ENCODE assay signal across 11 cellular contexts in genomic region chr15:74135041-74135565, GRCh38. TPM values are rescaled to one million over a fixed set of nuclear protein-coding genes. Genes with fewer than 3 reads are reported as not detected.
DNase-seq lines count a peak whose midpoint lies in the region; ATAC-seq and TF ChIP-seq lines count a peak whose summit lies in the region.
"Had no signal": no experiment of that assay in that cellular context is flagged by ENCODE, and none has a peak within 500 bp of the region (broad histone marks: within the 10 kb centered on the region; RNA-seq: fewer than 3 reads in every experiment).

No MANE protein-coding gene starts in this region.

- peak overlapping the region; percentile 42 for H3K4me3 Mint-ChIP-seq in Caco-2 (ENCODE audit: unreplicated experiment)
- H3K4me3 Mint-ChIP-seq in activated naive CD8-positive, alpha-beta T cell: peak overlapping the region; percentile 76
- H3K4me3 Mint-ChIP-seq in naive thymus-derived CD4-positive, alpha-beta T cell: peak overlapping the region; percentile 46 to 80 (median 67)

- H3K9me3 Mint-ChIP-seq in Caco-2 (ENCODE audit: unreplicated experiment): no peaks in the 10 kb centered on the region
- H3K9me3 Mint-ChIP-seq in activated naive CD8-positive, alpha-beta T cell (ENCODE audit: low read depth): no peaks in the 10 kb centered on the region
- H3K9me3 Mint-ChIP-seq in naive thymus-derived CD4-positive, alpha-beta T cell: peaks cover 0 to 2% (median 0%) of the 10 kb centered on the region in 11 donors

- H3K27me3 Mint-ChIP-seq in Caco-2 (ENCODE audit: insufficient read depth, unreplicated experiment): peaks cover 33% of the 10 kb centered on the region
- H3K27me3 Mint-ChIP-seq in activated naive CD8-positive, alpha-beta T cell: peaks cover 34% of the 10 kb centered on the region
- H3K27me3 Mint-ChIP-seq in naive thymus-derived CD4-positive, alpha-beta T cell: peaks cover 66 to 88% (median 77%) of the 10 kb centered on the region in 5 donors

- H3K9ac ChIP-seq in BLaER1 treated with 17β-estradiol and CSF1 and Interleukin-3, amounts not matched to agents 10 nM and 100 nM: peak overlapping the region in 2 of 11 experiments; percentile 74 to 79; a peak in 3 of 22 replicates

- no peak overlapping the region for H3K27ac Mint-ChIP-seq in Caco-2 (ENCODE audit: unreplicated experiment)
- no peak overlapping the region for H3K27ac Mint-ChIP-seq in activated naive CD8-positive, alpha-beta T cell
- H3K27ac Mint-ChIP-seq in naive thymus-derived CD4-positive, alpha-beta T cell: peak overlapping the region in 2 of 9 donors; percentile 2 to 81

- intact Hi-C loops in Caco-2 (cut with micrococcal nuclease; ENCODE audit: unreplicated experiment): no loop called here
- intact Hi-C loops in naive thymus-derived CD4-positive, alpha-beta T cell (cut with micrococcal nuclease): no loop called here
- intact Hi-C loops in spleen (cut with DNase I; ENCODE audit: low total_unique reads): no loop called here
- intact Hi-C loops in tibial artery (cut with DNase I; ENCODE audit: low total_unique reads): no loop called here

- peak overlapping the region; percentile 52 to 75 (median 63); a peak in 16 of 20 replicates for H3K4me3 ChIP-seq in BLaER1 treated with 17β-estradiol and CSF1 and Interleukin-3, amounts not matched to agents 10 nM and 100 nM
- no peak overlapping the region for H3K4me3 ChIP-seq in Caco-2 (ENCODE audit: low read depth, low read length)
- H3K4me3 ChIP-seq in naive thymus-derived CD4-positive, alpha-beta T cell (ENCODE audit: low read length): no peak overlapping the region
- H3K4me3 ChIP-seq in spleen: peak overlapping the region in 1 of 8 donors; percentile 67
- H3K4me3 ChIP-seq in tibial artery: no peak overlapping the region

- H3K9me3 ChIP-seq in BLaER1 treated with 17β-estradiol and CSF1 and Interleukin-3, amounts not matched to agents 10 nM and 100 nM (replicated peaks in 1 of 11): peaks cover 21 to 34% (median 26%) of the 10 kb centered on the region in 11 experiments; a peak in 21 of 22 replicates
- H3K9me3 ChIP-seq in Caco-2 (no peaks in the 10 kb centered on the region), spleen (peaks cover 0 to 16% (median 0%) of the 10 kb centered on the region in 8 donors), tibial artery (peaks cover 0 to 17% (median 5%) of the 10 kb centered on the region in 3 donors)
- H3K9me3 ChIP-seq in naive thymus-derived CD4-positive, alpha-beta T cell (ENCODE audit: control insufficient read depth in 2 of 3, low read length in 3 of 3): no peaks in the 10 kb centered on the region

- no peak for DNase-seq in Caco-2
- DNase-seq in naive thymus-derived CD4-positive, alpha-beta T cell: no peak
- DNase-seq in spleen: no peak
- no peak for DNase-seq in tibial artery
- DNase-seq: NCI-H1048 had no signal

- no peak for ATAC-seq in naive thymus-derived CD4-positive, alpha-beta T cell
- no peak for ATAC-seq in GM19467 (IDR thresholded peaks at IDR 0.05; ENCODE audit: unreplicated experiment)

- no peaks in the 10 kb centered on the region for H3K36me3 ChIP-seq in BLaER1 treated with 17β-estradiol and CSF1 and Interleukin-3, amounts not matched to agents 10 nM and 100 nM
- H3K36me3 ChIP-seq in Caco-2 (ENCODE audit: control insufficient read depth, insufficient read depth, low read length) (no peaks in the 10 kb centered on the region), spleen (no peaks in the 10 kb centered on the region), tibial artery (no peaks in the 10 kb centered on the region)
- H3K36me3 ChIP-seq in naive thymus-derived CD4-positive, alpha-beta T cell (ENCODE audit: control insufficient read depth in 2 of 3, insufficient read depth in 3 of 3, low read length in 3 of 3): no peaks in the 10 kb centered on the region
- H3K36me3 ChIP-seq: ascending aorta had no signal

- TF ChIP-seq POLR2A in spleen (IDR thresholded peaks at IDR 0.05): no peak

- WGBS in spleen, 5 donors: 18 to 40% (median 24%) methylated on average over 27 of the region's 27 CpGs

- H3K4me2 ChIP-seq in BLaER1 treated with 17β-estradiol and CSF1 and Interleukin-3, amounts not matched to agents 10 nM and 100 nM: peak overlapping the region; percentile 80 to 99 (median 95)

- H3K27me3 ChIP-seq in BLaER1 treated with 17β-estradiol and CSF1 and Interleukin-3, amounts not matched to agents 10 nM and 100 nM: peaks cover 60 to 76% (median 61%) of the 10 kb centered on the region in 11 experiments
- H3K27me3 ChIP-seq in Caco-2 (replicated peaks; ENCODE audit: control insufficient read depth, insufficient read depth, low read length): peaks cover 4% of the 10 kb centered on the region
- peaks cover 0 to 27% of the 10 kb centered on the region in 2 donors for H3K27me3 ChIP-seq in naive thymus-derived CD4-positive, alpha-beta T cell (ENCODE audit: control insufficient read depth in 2 of 2, insufficient read depth in 2 of 2, low read length in 2 of 2)
- peaks cover 6 to 90% (median 77%) of the 10 kb centered on the region in 7 donors for H3K27me3 ChIP-seq in spleen (replicated peaks in 1 of 7)
- H3K27me3 ChIP-seq in tibial artery: peaks cover 0 to 85% of the 10 kb centered on the region in 2 donors

- TF ChIP-seq CTCF in Caco-2 (IDR thresholded peaks at IDR 0.05; ENCODE audit: insufficient read depth in 1 of 2, low read depth in 1 of 2, low read length in 1 of 2, severe bottlenecking in 1 of 2, unreplicated experiment in 1 of 2) (no peak), spleen (IDR thresholded peaks at IDR 0.05 in 8 of 11, conservative IDR thresholded peaks at IDR 0.05 in 3 of 11) (no peak), tibial artery (IDR thresholded peaks at IDR 0.05) (no peak)

- no peaks in the 10 kb centered on the region for H3K4me1 Mint-ChIP-seq in Caco-2 (ENCODE audit: low read depth, unreplicated experiment)
- peaks cover 31% of the 10 kb centered on the region for H3K4me1 Mint-ChIP-seq in activated naive CD8-positive, alpha-beta T cell (ENCODE audit: low read depth)
- H3K4me1 Mint-ChIP-seq in naive thymus-derived CD4-positive, alpha-beta T cell: peaks cover 20 to 43% (median 31%) of the 10 kb centered on the region in 7 donors

- BruUV-seq in Caco-2 (replicated peaks; lab: Mats Ljungman, UMichigan): no TSS peak

- CTCF ChIA-PET in Caco-2 (lab: Charles Lee): no interaction called here
- CTCF ChIA-PET in naive thymus-derived CD4-positive, alpha-beta T cell (lab: Charles Lee): no interaction called here

- peaks cover 0 to 39% (median 9%) of the 10 kb centered on the region in 11 experiments; a peak in 10 of 22 replicates for H4K20me1 ChIP-seq in BLaER1 treated with 17β-estradiol and CSF1 and Interleukin-3, amounts not matched to agents 10 nM and 100 nM

- H3K27ac ChIP-seq in BLaER1 treated with 17β-estradiol and CSF1 and Interleukin-3, amounts not matched to agents 10 nM and 100 nM: no peak overlapping the region
- no peak overlapping the region for H3K27ac ChIP-seq in naive thymus-derived CD4-positive, alpha-beta T cell (ENCODE audit: low read depth, low read length)
- peak overlapping the region in 2 of 8 donors; percentile 76 to 77 for H3K27ac ChIP-seq in spleen
- H3K27ac ChIP-seq in tibial artery: no peak overlapping the region

- H3K4me1 ChIP-seq in BLaER1 treated with 17β-estradiol and CSF1 and Interleukin-3, amounts not matched to agents 10 nM and 100 nM: peaks cover 9 to 37% (median 28%) of the 10 kb centered on the region in 10 experiments
- no peaks in the 10 kb centered on the region for H3K4me1 ChIP-seq in Caco-2
- H3K4me1 ChIP-seq in naive thymus-derived CD4-positive, alpha-beta T cell (ENCODE audit: control insufficient read depth in 2 of 2, insufficient read depth in 2 of 2, low read length in 2 of 2): peaks cover 4 to 20% of the 10 kb centered on the region in 2 donors
- peaks cover 9 to 74% (median 48%) of the 10 kb centered on the region in 6 donors for H3K4me1 ChIP-seq in spleen
- peaks cover 0 to 44% (median 28%) of the 10 kb centered on the region in 4 donors for H3K4me1 ChIP-seq in tibial artery

- POLR2A ChIA-PET in Caco-2 (lab: Charles Lee): no interaction called here
- POLR2A ChIA-PET in naive thymus-derived CD4-positive, alpha-beta T cell (lab: Charles Lee): no interaction called here

- no peaks in the 10 kb centered on the region for H3K36me3 Mint-ChIP-seq in Caco-2 (ENCODE audit: insufficient read depth, unreplicated experiment)
- H3K36me3 Mint-ChIP-seq in activated naive CD8-positive, alpha-beta T cell: no peaks in the 10 kb centered on the region
- H3K36me3 Mint-ChIP-seq in naive thymus-derived CD4-positive, alpha-beta T cell: peaks cover 0 to 10% (median 0%) of the 10 kb centered on the region in 5 donors

RNA-seq across cellular contexts. Expression of gene ISLR2, which starts 4.7 kb away (rescaled TPM):
- not detected in 2 replicates for total RNA-seq in Caco-2 (2022)
- not detected for total RNA-seq in naive thymus-derived CD4-positive, alpha-beta T cell
- not detected for polyA plus RNA-seq in naive thymus-derived CD4-positive, alpha-beta T cell
- total RNA-seq in spleen: 1 to 10 TPM in 5 of 7 donors, under 1 TPM in 2; 0.51 to 3.0 (median 1.7) TPM
- 1 to 10 TPM in 1 of 3 donors, under 1 TPM in 2; 0.20 to 1.3 (median 0.27) TPM for polyA plus RNA-seq in spleen
- total RNA-seq: HepG2 had no signal
- polyA plus RNA-seq: HepG2, keratinocyte had no signal

RNA-seq across cellular contexts. Expression of gene ISLR, which starts 38.4 kb away (rescaled TPM):
- total RNA-seq in Caco-2 (2022) (not detected in 2 replicates), spleen (10 to 100 TPM; 13.4 to 69.4 (median 34.2) TPM)
- not detected for total RNA-seq in naive thymus-derived CD4-positive, alpha-beta T cell
- not detected for polyA plus RNA-seq in naive thymus-derived CD4-positive, alpha-beta T cell
- polyA plus RNA-seq in spleen: 10 to 100 TPM; 14.4 to 24.2 (median 21.4) TPM
- total RNA-seq: HepG2 had no signal
- polyA plus RNA-seq: HepG2, keratinocyte had no signal

RNA-seq across cellular contexts. Expression of gene GOLGA6A, which starts 52.8 kb away (rescaled TPM):
- total RNA-seq in Caco-2 (2022) (not detected in 2 replicates), spleen (under 1 TPM in 2 of 7 donors, not detected in 5; 0.35 to 0.61 TPM)
- under 1 TPM in 3 of 5 experiments, not detected in 2; 0.29 to 0.53 (median 0.32) TPM for total RNA-seq in naive thymus-derived CD4-positive, alpha-beta T cell
- polyA plus RNA-seq in naive thymus-derived CD4-positive, alpha-beta T cell: under 1 TPM in 1 of 2 donors, not detected in 1; 0.14 TPM
- polyA plus RNA-seq in spleen: under 1 TPM in 1 of 3 donors, not detected in 2; 0.03 TPM
- total RNA-seq: ascending aorta had no signal
- polyA plus RNA-seq: keratinocyte had no signal

Comparison
In these comparisons a context has a peak if more than half of its experiments do, and no peak if none do; other contexts are left out.
1. H3K4me3 ChIP-seq: peak in BLaER1 treated with 17β-estradiol and CSF1 and Interleukin-3, amounts not matched to agents 10 nM and 100 nM (10 of 10); none in Caco-2 (single experiment), naive thymus-derived CD4-positive, alpha-beta T cell (single experiment) and tibial artery (0 of 2).
2. RNA of gene ISLR, which starts 38.4 kb away (total RNA-seq): 13.4 to 69.4 TPM in spleen; not detected in Caco-2 and not detected in naive thymus-derived CD4-positive, alpha-beta T cell; every median in the first group is over 10 times any median in the second.
3. Peak in every context shown above with its lines, with median percentiles within 50 percentile points of each other: H3K4me3 Mint-ChIP-seq.